Comparison of ENCODE assay signal across 8 cellular contexts in the genomic region with DNA sequence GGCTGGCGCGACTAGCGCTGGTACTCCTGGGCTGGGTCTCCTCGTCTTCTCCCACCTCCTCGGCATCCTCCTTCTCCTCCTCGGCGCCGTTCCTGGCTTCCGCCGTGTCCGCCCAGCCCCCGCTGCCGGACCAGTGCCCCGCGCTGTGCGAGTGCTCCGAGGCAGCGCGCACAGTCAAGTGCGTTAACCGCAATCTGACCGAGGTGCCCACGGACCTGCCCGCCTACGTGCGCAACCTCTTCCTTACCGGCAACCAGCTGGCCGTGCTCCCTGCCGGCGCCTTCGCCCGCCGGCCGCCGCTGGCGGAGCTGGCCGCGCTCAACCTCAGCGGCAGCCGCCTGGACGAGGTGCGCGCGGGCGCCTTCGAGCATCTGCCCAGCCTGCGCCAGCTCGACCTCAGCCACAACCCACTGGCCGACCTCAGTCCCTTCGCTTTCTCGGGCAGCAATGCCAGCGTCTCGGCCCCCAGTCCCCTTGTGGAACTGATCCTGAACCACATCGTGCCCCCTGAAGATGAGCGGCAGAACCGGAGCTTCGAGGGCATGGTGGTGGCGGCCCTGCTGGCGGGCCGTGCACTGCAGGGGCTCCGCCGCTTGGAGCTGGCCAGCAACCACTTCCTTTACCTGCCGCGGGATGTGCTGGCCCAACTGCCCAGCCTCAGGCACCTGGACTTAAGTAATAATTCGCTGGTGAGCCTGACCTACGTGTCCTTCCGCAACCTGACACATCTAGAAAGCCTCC. TPM values are rescaled to one million over a fixed set of nuclear protein-coding genes. Genes with fewer than 3 reads are reported as not detected.
DNase-seq lines count a peak whose midpoint lies in the region; ATAC-seq and TF ChIP-seq lines count a peak whose summit lies in the region.

No MANE protein-coding gene starts in this region.

- H3K27ac Mint-ChIP-seq in glutamatergic neuron (ENCODE audit: unreplicated experiment), result no peak overlapping the region
- peak overlapping the region; percentile 69 for H3K27ac Mint-ChIP-seq in osteocyte (ENCODE audit: unreplicated experiment)

- ATAC-seq in HG03159 (IDR thresholded peaks at IDR 0.05; ENCODE audit: unreplicated experiment) (peak; percentile 24), HG02763 (IDR thresholded peaks at IDR 0.05; ENCODE audit: unreplicated experiment) (no peak)

- TF ChIP-seq CTCF in glutamatergic neuron (IDR thresholded peaks at IDR 0.05; ENCODE audit: partially characterized antibody, unreplicated experiment) (no peak), osteocyte (IDR thresholded peaks at IDR 0.05) (peak; percentile 13)

- peak; percentile 70 for DNase-seq in DMS79 treated with DMSO at 0.1 percent for 48 hours (lab: John Stamatoyannopoulos, UW)
- no peak for DNase-seq in DMS79 (lab: John Stamatoyannopoulos, UW)
- DNase-seq in activated T-cell treated with anti-CD3 and anti-CD28 coated beads, Interleukin-2, amount 50 U/mL, for 1 hour, result peak; percentile 17
- DNase-seq in glutamatergic neuron, result peak; percentile 69
- peak; percentile 85 for DNase-seq in osteocyte (ENCODE audit: extremely low spot score, unreplicated experiment)
- DNase-seq in KG1 (lab: John Stamatoyannopoulos, UW), result no peak

- H3K4me3 Mint-ChIP-seq in glutamatergic neuron (ENCODE audit: unreplicated experiment), result peak overlapping the region; percentile 85
- H3K4me3 Mint-ChIP-seq in osteocyte (ENCODE audit: unreplicated experiment), result peak overlapping the region; percentile 96

- peaks cover 11% of the 10 kb centered on the region for H3K27me3 Mint-ChIP-seq in glutamatergic neuron (ENCODE audit: unreplicated experiment)
- peaks cover 30% of the 10 kb centered on the region for H3K27me3 Mint-ChIP-seq in osteocyte (ENCODE audit: unreplicated experiment)

- H3K9me3 Mint-ChIP-seq in glutamatergic neuron (ENCODE audit: unreplicated experiment) (peaks cover 6% of the 10 kb centered on the region), osteocyte (ENCODE audit: unreplicated experiment) (no peaks in the 10 kb centered on the region)

- H3K4me1 Mint-ChIP-seq in glutamatergic neuron (ENCODE audit: low read depth, unreplicated experiment), result peaks cover 5% of the 10 kb centered on the region
- peaks cover 23% of the 10 kb centered on the region for H3K4me1 Mint-ChIP-seq in osteocyte (ENCODE audit: unreplicated experiment)

- H3K36me3 Mint-ChIP-seq in glutamatergic neuron (ENCODE audit: unreplicated experiment) (no peaks in the 10 kb centered on the region), osteocyte (ENCODE audit: unreplicated experiment) (peaks cover 11% of the 10 kb centered on the region)

RNA-seq across cellular contexts. Expression of a gene that starts 1.6 kb away (rescaled TPM):
- total RNA-seq in glutamatergic neuron (ENCODE audit: unreplicated experiment) (1.4 TPM), osteocyte (44.1 and 47.1 TPM in 2 replicates)

Comparison
In these comparisons a context has a peak if more than half of its experiments do, and no peak if none do; other contexts are left out.
1. DNase-seq: peak in DMS79 treated with DMSO at 0.1 percent for 48 hours (single experiment), activated T-cell treated with anti-CD3 and anti-CD28 coated beads, Interleukin-2, amount 50 U/mL, for 1 hour (single experiment), glutamatergic neuron (single experiment) and osteocyte (single experiment); none in DMS79 (single experiment) and KG1 (single experiment).
2. RNA of a gene that starts 1.6 kb away (total RNA-seq): 44.1 to 47.1 TPM in osteocyte; 1.4 TPM in glutamatergic neuron (single experiment); every median in the first group is over 10 times any median in the second.